Comparison of ENCODE assay signal across 23 cellular contexts in genomic region chr16:89183975-89184684, GRCh38. TPM values are rescaled to one million over a fixed set of nuclear protein-coding genes. Genes with fewer than 3 reads are reported as not detected.
"Had no signal": no experiment of that assay in that cellular context is flagged by ENCODE, and none has a peak within 500 bp of the region (broad histone marks: within the 10 kb centered on the region; RNA-seq: fewer than 3 reads in every experiment).

No MANE protein-coding gene starts in this region.

- H3K27me3 Mint-ChIP-seq: activated CD4-positive, alpha-beta T cell treated with anti-CD3 and anti-CD28 coated beads, Interleukin-2, amount 10 ng/mL, durations not matched to agents 24 days and 14 days; activated naive CD8-positive, alpha-beta T cell had no signal

- H3K36me3 ChIP-seq: cardiac muscle cell, esophagus muscularis mucosa, gastroesophageal sphincter, heart right ventricle, left ventricle myocardium inferior, spleen, thoracic aorta, upper lobe of left lung had no signal

- H3K9me3 ChIP-seq: esophagus muscularis mucosa, gastroesophageal sphincter, heart right ventricle, left ventricle myocardium inferior, thoracic aorta, upper lobe of left lung had no signal

- H3K4me1 ChIP-seq: esophagus muscularis mucosa, gastroesophageal sphincter, heart right ventricle, left ventricle myocardium inferior, spleen, upper lobe of left lung had no signal

- H3K4me3 Mint-ChIP-seq: activated CD4-positive, alpha-beta T cell treated with anti-CD3 and anti-CD28 coated beads, Interleukin-2, amount 10 ng/mL, durations not matched to agents 24 days and 14 days; activated naive CD8-positive, alpha-beta T cell; activated T-cell treated with anti-CD3 and anti-CD28 coated beads, Interleukin-2, amount 50 U/mL, for 72 hours; dendritic cell treated with granulocyte-macrophage colony-stimulating factor and Interleukin-4, amounts not matched to agents 40 ng/mL and 50 ng/mL, for 4 days; stimulated activated memory B cell treated with anti-CD40 and anti-IgM and Interleukin-4, amounts not matched to agents 10 μg/mL and 1 μg/mL and 100 μg/mL, for 72 hours had no signal

- H3K27ac Mint-ChIP-seq: activated CD4-positive, alpha-beta T cell treated with anti-CD3 and anti-CD28 coated beads, Interleukin-2, amount 10 ng/mL, durations not matched to agents 24 days and 14 days; activated naive CD8-positive, alpha-beta T cell; activated T-cell treated with anti-CD3 and anti-CD28 coated beads, Interleukin-2, amount 50 U/mL, for 72 hours; dendritic cell treated with granulocyte-macrophage colony-stimulating factor and Interleukin-4, amounts not matched to agents 40 ng/mL and 50 ng/mL, for 4 days; stimulated activated memory B cell treated with anti-CD40 and anti-IgM and Interleukin-4, amounts not matched to agents 10 μg/mL and 1 μg/mL and 100 μg/mL, for 72 hours had no signal

- H3K9me3 Mint-ChIP-seq: activated CD4-positive, alpha-beta T cell treated with anti-CD3 and anti-CD28 coated beads, Interleukin-2, amount 10 ng/mL, durations not matched to agents 24 days and 14 days; activated T-cell treated with anti-CD3 and anti-CD28 coated beads, Interleukin-2, amount 50 U/mL, for 72 hours; dendritic cell treated with granulocyte-macrophage colony-stimulating factor and Interleukin-4, amounts not matched to agents 40 ng/mL and 50 ng/mL, for 4 days; stimulated activated memory B cell treated with anti-CD40 and anti-IgM and Interleukin-4, amounts not matched to agents 10 μg/mL and 1 μg/mL and 100 μg/mL, for 72 hours had no signal

- DNase-seq: activated CD4-positive, alpha-beta T cell treated with anti-CD3 and anti-CD28 coated beads, Interleukin-2, amount 10 ng/mL, durations not matched to agents 24 days and 14 days; activated CD8-positive, alpha-beta memory T cell treated with anti-CD3 and anti-CD28 coated beads for 24 hours; activated CD8-positive, alpha-beta memory T cell treated with anti-CD3 and anti-CD28 coated beads, Interleukin-2, amount 50 U/mL, for 48 hours; activated gamma-delta T cell; activated T-cell treated with anti-CD3 and anti-CD28 coated beads, Interleukin-2, amount 50 U/mL, for 72 hours; amniotic stem cell; effector CD8-positive, alpha-beta T cell; left ventricle myocardium inferior; nucleus accumbens; spleen; stimulated activated CD4-positive, alpha-beta T cell treated with anti-CD3 and anti-CD28 coated beads, Interleukin-4, amount 100 ng/mL, for 4 hours; T1000 had no signal

- H3K36me3 Mint-ChIP-seq: activated naive CD8-positive, alpha-beta T cell; stimulated activated memory B cell treated with anti-CD40 and anti-IgM and Interleukin-4, amounts not matched to agents 10 μg/mL and 1 μg/mL and 100 μg/mL, for 72 hours had no signal

- H3K27ac ChIP-seq: cardiac muscle cell, esophagus muscularis mucosa, gastroesophageal sphincter, heart right ventricle, left ventricle myocardium inferior, spleen, thoracic aorta, upper lobe of left lung had no signal

- H3K4me1 Mint-ChIP-seq: stimulated activated memory B cell treated with anti-CD40 and anti-IgM and Interleukin-4, amounts not matched to agents 10 μg/mL and 1 μg/mL and 100 μg/mL, for 72 hours had no signal

- H3K4me3 ChIP-seq: cardiac muscle cell, esophagus muscularis mucosa, gastroesophageal sphincter, heart right ventricle, left ventricle myocardium inferior, spleen, thoracic aorta, upper lobe of left lung had no signal

- ATAC-seq: activated T-cell treated with anti-CD3 and anti-CD28 coated beads, Interleukin-2, amount 50 U/mL, for 72 hours; heart right ventricle; stimulated activated memory B cell treated with anti-CD40 and anti-IgM and Interleukin-4, amounts not matched to agents 10 μg/mL and 1 μg/mL and 100 μg/mL, for 72 hours had no signal

- H3K27me3 ChIP-seq: cardiac muscle cell, upper lobe of left lung had no signal

RNA-seq across cellular contexts. Expression of gene CDH15, which starts 12.6 kb away (rescaled TPM):
- total RNA-seq: activated CD4-positive, alpha-beta T cell treated with anti-CD3 and anti-CD28 coated beads, Interleukin-2, amount 10 ng/mL, durations not matched to agents 24 days and 14 days; activated T-cell treated with anti-CD3 and anti-CD28 coated beads, Interleukin-2, amount 50 U/mL, for 72 hours; left ventricle myocardium inferior; mononuclear cell; renal cortical epithelial cell had no signal

RNA-seq across cellular contexts. Expression of gene SLC22A31, which starts 16.2 kb away (rescaled TPM):
- total RNA-seq: gastroesophageal sphincter, left ventricle myocardium inferior, mononuclear cell, renal cortical epithelial cell had no signal
